8 cellular contexts compared by ENCODE assay signal in genomic region chr11:96168623-96169022, GRCh38.
DNase-seq lines count a peak whose midpoint lies in the region; ATAC-seq, FAIRE-seq and TF ChIP-seq lines count a peak whose summit lies in the region.

No MANE protein-coding gene starts in this region.

- no peak for TF ChIP-seq CTCF in SK-N-SH (IDR thresholded peaks at IDR 0.05)
- no peak for TF ChIP-seq CTCF in foreskin fibroblast (IDR thresholded peaks at IDR 0.05; ENCODE audit: low read depth, low read length)
- no peak for TF ChIP-seq CTCF in gastrocnemius medialis (IDR thresholded peaks at IDR 0.05 in 4 of 5, conservative IDR thresholded peaks at IDR 0.05 in 1 of 5)

- intact Hi-C loops in gastrocnemius medialis (cut with DNase I; ENCODE audit: low total_unique reads) = no loop called here

- H3K4me3 ChIP-seq in GM23248 (peak overlapping the region; percentile 23; the same call in 1 of the 2 replicates), SK-N-SH (ENCODE audit: low read depth in 2 of 2, low read length in 1 of 2) (no peak overlapping the region), foreskin fibroblast (ENCODE audit: low read depth in 1 of 2, low read length in 2 of 2) (no peak overlapping the region), gastrocnemius medialis (no peak overlapping the region), small intestine (ENCODE audit: low read depth in 1 of 2, low read length in 2 of 2) (no peak overlapping the region)

- in situ Hi-C loops in GM23248 (cut with MboI) = no loop called here
- in situ Hi-C loops in gastrocnemius medialis (cut with MboI; ENCODE audit: low sequenced_read_pairs in 4 of 4) = no loop called here

- no peak overlapping the region for H2AFZ ChIP-seq in GM23248
- H2AFZ ChIP-seq in SK-N-SH (ENCODE audit: low read depth) = no peak overlapping the region

- TF ChIP-seq RAD21 in SK-N-SH (IDR thresholded peaks at IDR 0.05; ENCODE audit: low read length) = no peak

- H4K20me1 ChIP-seq in GM23248 (ENCODE audit: insufficient read depth) = no peaks in the 10 kb centered on the region
- H4K20me1 ChIP-seq in SK-N-SH (ENCODE audit: insufficient read depth) = no peaks in the 10 kb centered on the region; the same call in 1 of the 2 replicates

- FAIRE-seq in small intestine (lab: Jason Lieb, UNC) = no peak

- peaks cover 46% of the 10 kb centered on the region for H3F3A ChIP-seq in GM23248 (ENCODE audit: insufficient read depth)
- peaks cover 22% of the 10 kb centered on the region for H3F3A ChIP-seq in SK-N-SH (replicated peaks; ENCODE audit: insufficient read depth)

- TF ChIP-seq POLR2A in gastrocnemius medialis (IDR thresholded peaks at IDR 0.05) = no peak

- peak overlapping the region; percentile 70 for H3K27ac ChIP-seq in GM23248
- H3K27ac ChIP-seq in SK-N-SH (ENCODE audit: low read depth in 2 of 2, low read length in 1 of 2) = peak overlapping the region in 1 of 2 experiments; percentile 38; a peak in 2 of 4 replicates
- H3K27ac ChIP-seq in gastrocnemius medialis = peak overlapping the region; percentile 30 to 56 (median 40)
- H3K27ac ChIP-seq in small intestine (ENCODE audit: low read depth in 1 of 2, low read length in 1 of 2) = peak overlapping the region in 1 of 2 donors; percentile 10

- WGBS in GM23248 (ENCODE audit: low coverage in 1 of 2, low lambda C conversion rate in 2 of 2, missing lambda C conversion rate in 2 of 2), 2 experiments = 0 to 2% methylated on average over 2 of the region's 2 CpGs
- WGBS in SK-N-SH (ENCODE audit: low lambda C conversion rate) = 51% methylated on average over 2 of the region's 2 CpGs
- 21 to 36% (median 22%) methylated on average over 2 of the region's 2 CpGs for WGBS in small intestine, 3 donors

- CTCF ChIA-PET in SK-N-SH (lab: Yijun Ruan, JAX) = no interaction called here

- H3K27me3 ChIP-seq in GM23248 (replicated peaks; ENCODE audit: insufficient read depth) (no peaks in the 10 kb centered on the region), SK-N-SH (ENCODE audit: insufficient read depth) (no peaks in the 10 kb centered on the region), gastrocnemius medialis (no peaks in the 10 kb centered on the region), small intestine (ENCODE audit: control insufficient read depth in 2 of 2, insufficient read depth in 2 of 2, low read length in 2 of 2) (no peaks in the 10 kb centered on the region)

- H3K9me3 ChIP-seq in GM23248 (ENCODE audit: low read depth) (no peaks in the 10 kb centered on the region), SK-N-SH (no peaks in the 10 kb centered on the region), gastrocnemius medialis (no peaks in the 10 kb centered on the region), small intestine (ENCODE audit: control insufficient read depth, low read depth) (no peaks in the 10 kb centered on the region)

- TF ChIP-seq EP300 in SK-N-SH (IDR thresholded peaks at IDR 0.05; ENCODE audit: borderline replicate concordance in 1 of 2, low read depth in 1 of 2, low read length in 1 of 2) = no peak

- H3K4me1 ChIP-seq in GM23248 (ENCODE audit: insufficient read depth) = peaks cover 52% of the 10 kb centered on the region
- H3K4me1 ChIP-seq in SK-N-SH (ENCODE audit: control insufficient read depth in 1 of 2, insufficient read depth in 2 of 2, low read depth in 1 of 2, low read length in 1 of 2) = peaks cover 4 to 42% of the 10 kb centered on the region in 2 experiments
- H3K4me1 ChIP-seq in gastrocnemius medialis = peaks cover 0 to 12% of the 10 kb centered on the region in 2 donors
- H3K4me1 ChIP-seq in small intestine (ENCODE audit: control insufficient read depth in 2 of 2, insufficient read depth in 1 of 2, low read depth in 1 of 2, low read length in 1 of 2) = no peaks in the 10 kb centered on the region

- DNase-seq in GM23248 (peak; percentile 95), SK-N-SH (no peak), foreskin fibroblast (peak; percentile 88 to 93), gastrocnemius medialis (peak; percentile 40 to 48), NCI-H2227 treated with DMSO at 0.1 percent for 48 hours (lab: John Stamatoyannopoulos, UW) (no peak), small intestine (no peak), NCI-H1092 treated with DMSO at 0.1 percent for 48 hours (lab: John Stamatoyannopoulos, UW) (no peak)

- POLR2A ChIA-PET in SK-N-SH (lab: Yijun Ruan, JAX) = no interaction called here

- H3K4me2 ChIP-seq in GM23248 (ENCODE audit: unreplicated experiment) (peak overlapping the region; percentile 76), SK-N-SH (peak overlapping the region; percentile 15; the same call in 1 of the 2 replicates)

- peak; percentile 89 to 97 for ATAC-seq in gastrocnemius medialis
- ATAC-seq in GM21447 (IDR thresholded peaks at IDR 0.05; ENCODE audit: unreplicated experiment) = no peak

- H3K79me2 ChIP-seq in GM23248 (ENCODE audit: insufficient read depth) (peaks cover 97% of the 10 kb centered on the region), SK-N-SH (ENCODE audit: insufficient read depth) (peaks cover 91% of the 10 kb centered on the region)

- H3K36me3 ChIP-seq in GM23248 (ENCODE audit: low read depth) = no peaks in the 10 kb centered on the region
- H3K36me3 ChIP-seq in SK-N-SH (replicated peaks in 1 of 2; ENCODE audit: control insufficient read depth in 1 of 2, insufficient read depth in 2 of 2, low read length in 1 of 2) = no peaks in the 10 kb centered on the region
- H3K36me3 ChIP-seq in gastrocnemius medialis = no peaks in the 10 kb centered on the region
- H3K36me3 ChIP-seq in small intestine (ENCODE audit: control insufficient read depth in 2 of 2, insufficient read depth in 2 of 2, low read length in 2 of 2) = no peaks in the 10 kb centered on the region

- peak overlapping the region; percentile 40; the same call in 1 of the 2 replicates for H3K9ac ChIP-seq in GM23248
- no peak overlapping the region for H3K9ac ChIP-seq in SK-N-SH

- no peaks in the 10 kb centered on the region for H3K9me2 ChIP-seq in GM23248 (ENCODE audit: insufficient read depth)
- H3K9me2 ChIP-seq in SK-N-SH = no peaks in the 10 kb centered on the region

TF ChIP-seq in SK-N-SH, 30 proteins besides CTCF, POLR2A, EP300 and RAD21:
- no peak for TF ChIP-seq GABPA (IDR thresholded peaks at IDR 0.05; ENCODE audit: low read depth)
- TF ChIP-seq JUND (IDR thresholded peaks at IDR 0.05) = peak; percentile 44
- TF ChIP-seq FOSL2 (IDR thresholded peaks at IDR 0.05; ENCODE audit: borderline replicate concordance, low read depth) = peak; percentile 55; the same call in 1 of the 2 replicates
- 0 out of 2 replicates have a peak, but pooled peaks have one; percentile 6 for TF ChIP-seq TCF12 (IDR thresholded peaks at IDR 0.05)

Comparison
In these comparisons a context has a peak if more than half of its experiments do, and no peak if none do; other contexts are left out.
1. DNase-seq: peak in GM23248 (single experiment), foreskin fibroblast (2 of 2) and gastrocnemius medialis (2 of 2); none in SK-N-SH (single experiment), NCI-H2227 treated with DMSO at 0.1 percent for 48 hours (single experiment), small intestine (single experiment) and NCI-H1092 treated with DMSO at 0.1 percent for 48 hours (single experiment).